Comparison of ENCODE assay signal across 10 cellular contexts in genomic region chr15:22788004-22788403, GRCh38. TPM values are rescaled to one million over a fixed set of nuclear protein-coding genes. Genes with fewer than 3 reads are reported as not detected.
DNase-seq lines count a peak whose midpoint lies in the region; ATAC-seq and TF ChIP-seq lines count a peak whose summit lies in the region.
"Had no signal": no experiment of that assay in that cellular context is flagged by ENCODE, and none has a peak within 500 bp of the region (broad histone marks: within the 10 kb centered on the region; RNA-seq: fewer than 3 reads in every experiment).

No MANE protein-coding gene starts in this region.

- H3K4me1 ChIP-seq in PC-3 (ENCODE audit: insufficient read depth, low read length): no peaks in the 10 kb centered on the region
- peaks cover 4% of the 10 kb centered on the region for H3K4me1 ChIP-seq in osteoblast (ENCODE audit: insufficient read depth, low read length)
- H3K4me1 ChIP-seq: foreskin keratinocyte had no signal

- intact Hi-C loops in activated CD4-positive, alpha-beta T cell treated with anti-CD3 and anti-CD28 coated beads, Interleukin-2, amount 10 ng/mL, durations not matched to agents 24 days and 14 days (cut with micrococcal nuclease): no loop called here
- intact Hi-C loops in PC-3 (cut with micrococcal nuclease): no loop called here

- CTCF ChIA-PET in PC-3 (lab: Charles Lee): no interaction called here

- TF ChIP-seq CTCF in PC-3 (conservative IDR thresholded peaks at IDR 0.05; ENCODE audit: low read depth, low read length) (no peak), osteoblast (IDR thresholded peaks at IDR 0.05; ENCODE audit: extremely low read depth, low read depth, low read length) (no peak)

- no peaks in the 10 kb centered on the region for H3K9me3 Mint-ChIP-seq in activated CD4-positive, alpha-beta T cell treated with anti-CD3 and anti-CD28 coated beads, Interleukin-2, amount 10 ng/mL, durations not matched to agents 24 days and 14 days
- H3K9me3 Mint-ChIP-seq in effector memory CD8-positive, alpha-beta T cell: peaks cover 0 to 3% of the 10 kb centered on the region in 2 donors

- peak overlapping the region; percentile 80; the same call in 1 of the 2 replicates for H3K9ac ChIP-seq in PC-3 (ENCODE audit: low read length)

- POLR2A ChIA-PET in PC-3 (lab: Charles Lee; ENCODE audit: unreplicated experiment): no interaction called here

- H2AFZ ChIP-seq in PC-3 (ENCODE audit: low read length): no peak overlapping the region
- no peak overlapping the region for H2AFZ ChIP-seq in osteoblast (ENCODE audit: low read length)

- H3K9me2 ChIP-seq in PC-3 (replicated peaks; ENCODE audit: low read length): no peaks in the 10 kb centered on the region

- DNase-seq in activated CD4-positive, alpha-beta T cell treated with anti-CD3 and anti-CD28 coated beads, Interleukin-2, amount 10 ng/mL, durations not matched to agents 24 days and 14 days: no peak
- no peak for DNase-seq in activated CD4-positive, alpha-beta T cell treated with anti-CD3 and anti-CD28 coated beads for 1 hour
- DNase-seq in PC-3: no peak
- DNase-seq in effector memory CD8-positive, alpha-beta T cell: no peak
- no peak for DNase-seq in osteoblast (ENCODE audit: insufficient read length, low spot score, missing footprints)
- no peak for DNase-seq in DMS153 treated with DMSO at 0.1 percent for 48 hours (lab: John Stamatoyannopoulos, UW; ENCODE audit: unreplicated experiment)
- DNase-seq: NCI-H446 treated with DMSO at 0.1 percent for 48 hours had no signal

- peaks cover 2% of the 10 kb centered on the region for H3K27me3 Mint-ChIP-seq in activated CD4-positive, alpha-beta T cell treated with anti-CD3 and anti-CD28 coated beads, Interleukin-2, amount 10 ng/mL, durations not matched to agents 24 days and 14 days
- no peaks in the 10 kb centered on the region for H3K27me3 Mint-ChIP-seq in effector memory CD8-positive, alpha-beta T cell

- ATAC-seq in PC-3 (no peak), GM21423 (IDR thresholded peaks at IDR 0.05; ENCODE audit: unreplicated experiment) (no peak), HG03135 (IDR thresholded peaks at IDR 0.05; ENCODE audit: unreplicated experiment) (no peak)
- ATAC-seq in effector memory CD8-positive, alpha-beta T cell (replicated peaks): no peak

- no peak overlapping the region for H3K27ac Mint-ChIP-seq in activated CD4-positive, alpha-beta T cell treated with anti-CD3 and anti-CD28 coated beads, Interleukin-2, amount 10 ng/mL, durations not matched to agents 24 days and 14 days
- H3K27ac Mint-ChIP-seq in effector memory CD8-positive, alpha-beta T cell: peak overlapping the region in 1 of 2 donors; percentile 53

- H3K27ac ChIP-seq in PC-3 (ENCODE audit: low read length) (no peak overlapping the region), osteoblast (ENCODE audit: low read depth, low read length) (no peak overlapping the region)
- H3K27ac ChIP-seq: foreskin keratinocyte had no signal

- peak overlapping the region; percentile 83 for H3K4me3 Mint-ChIP-seq in activated CD4-positive, alpha-beta T cell treated with anti-CD3 and anti-CD28 coated beads, Interleukin-2, amount 10 ng/mL, durations not matched to agents 24 days and 14 days
- H3K4me3 Mint-ChIP-seq in effector memory CD8-positive, alpha-beta T cell: peak overlapping the region; percentile 84 to 88

- peak overlapping the region; percentile 94 for H3K4me2 ChIP-seq in PC-3 (ENCODE audit: low read length)
- H3K4me2 ChIP-seq in osteoblast (ENCODE audit: insufficient read depth, low read length): peak overlapping the region; percentile 75

- BruUV-seq in PC-3 (replicated peaks; lab: Mats Ljungman, UMichigan): no TSS peak

- H3K4me3 ChIP-seq in PC-3 (ENCODE audit: low read length) (peak overlapping the region; percentile 81), osteoblast (ENCODE audit: insufficient read depth, low read length) (no peak overlapping the region)

- peaks cover 27% of the 10 kb centered on the region for H3K36me3 Mint-ChIP-seq in activated CD4-positive, alpha-beta T cell treated with anti-CD3 and anti-CD28 coated beads, Interleukin-2, amount 10 ng/mL, durations not matched to agents 24 days and 14 days (ENCODE audit: low read depth)
- H3K36me3 Mint-ChIP-seq in effector memory CD8-positive, alpha-beta T cell (ENCODE audit: insufficient read depth): peaks cover 11% of the 10 kb centered on the region

- H3K9me3 ChIP-seq in PC-3 (ENCODE audit: low read length): no peaks in the 10 kb centered on the region
- no peaks in the 10 kb centered on the region for H3K9me3 ChIP-seq in osteoblast (ENCODE audit: low read depth, low read length)

- H4K20me1 ChIP-seq in PC-3 (ENCODE audit: low read length) (no peaks in the 10 kb centered on the region), osteoblast (ENCODE audit: insufficient read depth, low read length) (no peaks in the 10 kb centered on the region)

- peaks cover 12% of the 10 kb centered on the region for H3K4me1 Mint-ChIP-seq in activated CD4-positive, alpha-beta T cell treated with anti-CD3 and anti-CD28 coated beads, Interleukin-2, amount 10 ng/mL, durations not matched to agents 24 days and 14 days
- peaks cover 15 to 16% of the 10 kb centered on the region in 2 donors for H3K4me1 Mint-ChIP-seq in effector memory CD8-positive, alpha-beta T cell (ENCODE audit: low read depth in 2 of 2)

- H3K27me3 ChIP-seq in PC-3 (ENCODE audit: low read length): no peaks in the 10 kb centered on the region
- no peaks in the 10 kb centered on the region for H3K27me3 ChIP-seq in osteoblast (ENCODE audit: insufficient read depth, low read length)
- H3K27me3 ChIP-seq: foreskin keratinocyte had no signal

- H3K79me2 ChIP-seq in PC-3 (ENCODE audit: low read length): peaks cover 62% of the 10 kb centered on the region
- peaks cover 22% of the 10 kb centered on the region for H3K79me2 ChIP-seq in osteoblast (ENCODE audit: insufficient read depth, low read length)

- H3K36me3 ChIP-seq in PC-3 (ENCODE audit: low read depth, low read length) (no peaks in the 10 kb centered on the region), osteoblast (ENCODE audit: insufficient read depth, low read length) (peaks cover 4% of the 10 kb centered on the region)

- no peaks in the 10 kb centered on the region for H3F3A ChIP-seq in PC-3 (ENCODE audit: low read length, unreplicated experiment)

RNA-seq across cellular contexts. Expression of gene NIPA1, which starts 1.6 kb away (rescaled TPM):
- total RNA-seq in activated CD4-positive, alpha-beta T cell treated with anti-CD3 and anti-CD28 coated beads, Interleukin-2, amount 10 ng/mL, durations not matched to agents 24 days and 14 days: 21.2 and 21.3 TPM in 2 replicates
- total RNA-seq in PC-3 (2014; rRNA removed) (22.3 and 25.2 TPM in 2 replicates), osteoblast (6.2 and 9.4 TPM in 2 replicates)

RNA-seq across cellular contexts. Expression of gene NIPA2, which starts 50.5 kb away (rescaled TPM):
- total RNA-seq in activated CD4-positive, alpha-beta T cell treated with anti-CD3 and anti-CD28 coated beads, Interleukin-2, amount 10 ng/mL, durations not matched to agents 24 days and 14 days: 74.3 and 79.3 TPM in 2 replicates
- total RNA-seq in PC-3 (2014; rRNA removed): 108 and 115 TPM in 2 replicates
- total RNA-seq in osteoblast: 49.8 and 50.3 TPM in 2 replicates
